ENCODE assay signal across 8 cellular contexts in the genomic region with DNA sequence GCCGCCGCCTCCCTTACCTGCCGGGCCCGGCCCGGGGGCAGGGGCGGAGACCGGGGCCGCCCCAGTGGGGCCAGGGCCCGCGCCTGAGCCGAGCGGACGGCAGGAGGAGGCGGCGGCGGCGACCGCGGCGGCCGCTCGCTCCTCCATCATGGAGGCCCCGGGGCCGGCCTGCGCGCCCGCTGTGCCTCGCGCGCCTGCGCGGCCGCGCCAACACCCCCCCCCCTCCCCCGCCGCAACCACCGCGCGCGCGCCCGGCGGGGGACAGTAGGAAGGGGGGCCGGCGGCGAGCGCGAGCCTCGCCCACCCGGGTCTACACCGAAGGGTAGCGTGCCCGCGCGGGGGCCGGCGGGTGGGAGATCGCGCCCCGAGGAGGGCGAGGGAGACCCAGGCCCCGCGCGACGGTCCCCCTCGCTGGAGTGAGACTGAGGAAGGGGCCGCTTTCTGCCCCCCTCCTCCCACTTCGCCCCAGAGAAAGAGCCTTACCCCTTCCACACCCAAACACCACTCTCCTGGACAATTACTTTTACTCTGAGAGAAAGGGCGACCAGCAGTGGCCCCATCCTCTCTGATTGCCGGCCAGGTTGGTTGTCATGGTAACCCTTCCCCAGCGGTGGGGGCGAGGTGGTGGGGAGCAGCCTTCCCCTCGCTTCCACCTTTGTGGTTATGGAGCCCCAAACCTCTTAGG. TPM values are rescaled to one million over a fixed set of nuclear protein-coding genes. Genes with fewer than 3 reads are reported as not detected.
DNase-seq lines count a peak whose midpoint lies in the region; ATAC-seq and TF ChIP-seq lines count a peak whose summit lies in the region.

A gene with protein sequence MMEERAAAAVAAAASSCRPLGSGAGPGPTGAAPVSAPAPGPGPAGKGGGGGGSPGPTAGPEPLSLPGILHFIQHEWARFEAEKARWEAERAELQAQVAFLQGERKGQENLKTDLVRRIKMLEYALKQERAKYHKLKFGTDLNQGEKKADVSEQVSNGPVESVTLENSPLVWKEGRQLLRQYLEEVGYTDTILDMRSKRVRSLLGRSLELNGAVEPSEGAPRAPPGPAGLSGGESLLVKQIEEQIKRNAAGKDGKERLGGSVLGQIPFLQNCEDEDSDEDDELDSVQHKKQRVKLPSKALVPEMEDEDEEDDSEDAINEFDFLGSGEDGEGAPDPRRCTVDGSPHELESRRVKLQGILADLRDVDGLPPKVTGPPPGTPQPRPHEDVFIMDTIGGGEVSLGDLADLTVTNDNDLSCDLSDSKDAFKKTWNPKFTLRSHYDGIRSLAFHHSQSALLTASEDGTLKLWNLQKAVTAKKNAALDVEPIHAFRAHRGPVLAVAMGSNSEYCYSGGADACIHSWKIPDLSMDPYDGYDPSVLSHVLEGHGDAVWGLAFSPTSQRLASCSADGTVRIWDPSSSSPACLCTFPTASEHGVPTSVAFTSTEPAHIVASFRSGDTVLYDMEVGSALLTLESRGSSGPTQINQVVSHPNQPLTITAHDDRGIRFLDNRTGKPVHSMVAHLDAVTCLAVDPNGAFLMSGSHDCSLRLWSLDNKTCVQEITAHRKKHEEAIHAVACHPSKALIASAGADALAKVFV (minus strand): TSS at position 170 of the 685 bp plus-strand sequence. CDS start 20 bp downstream, at position 150.

- ATAC-seq in HG02798 (IDR thresholded peaks at IDR 0.05; ENCODE audit: poor library complexity, unreplicated experiment) (peak; percentile 67), HG03469 (IDR thresholded peaks at IDR 0.05; ENCODE audit: unreplicated experiment) (no peak)
- ATAC-seq in natural killer cell treated with Interleukin-12 subunit alpha and Interleukin-12 subunit beta and Interleukin-15 and Interleukin-18, amount 100 ng/mL, for 72 hours: peak; percentile 86 to 91

- H3K9me3 Mint-ChIP-seq in activated T-helper 1 cell treated with anti-CD3 and anti-CD28 coated beads, Interleukin-12 subunit alpha, Interleukin-12 subunit beta, Interleukin-2, Interleukin-4 antibody, amounts not matched to agents 30 ng/mL and 10 ng/mL and 1 ng/mL, durations not matched to agents 14 hours and 24 hours and 36 hours: no peaks in the 10 kb centered on the region
- no peaks in the 10 kb centered on the region for H3K9me3 Mint-ChIP-seq in natural killer cell treated with Interleukin-12 subunit alpha and Interleukin-12 subunit beta and Interleukin-15 and Interleukin-18, amount 100 ng/mL, for 72 hours

- H3K4me1 Mint-ChIP-seq in activated T-helper 1 cell treated with anti-CD3 and anti-CD28 coated beads, Interleukin-12 subunit alpha, Interleukin-12 subunit beta, Interleukin-2, Interleukin-4 antibody, amounts not matched to agents 30 ng/mL and 10 ng/mL and 1 ng/mL, durations not matched to agents 14 hours and 24 hours and 36 hours (ENCODE audit: low read depth): peaks cover 46% of the 10 kb centered on the region
- H3K4me1 Mint-ChIP-seq in natural killer cell treated with Interleukin-12 subunit alpha and Interleukin-12 subunit beta and Interleukin-15 and Interleukin-18, amount 100 ng/mL, for 72 hours (ENCODE audit: low read depth in 2 of 2): peaks cover 40 to 43% of the 10 kb centered on the region in 2 donors

- H3K4me3 ChIP-seq in GM12875 (ENCODE audit: low read depth, low read length) (peak within 1 kb of the TSS; percentile 77), fibroblast of mammary gland (ENCODE audit: control insufficient read depth, low read depth, low read length) (peak within 1 kb of the TSS; percentile 89), testis (peak within 1 kb of the TSS; percentile 95 to 97)

- H3K27me3 Mint-ChIP-seq in activated T-helper 1 cell treated with anti-CD3 and anti-CD28 coated beads, Interleukin-12 subunit alpha, Interleukin-12 subunit beta, Interleukin-2, Interleukin-4 antibody, amounts not matched to agents 30 ng/mL and 10 ng/mL and 1 ng/mL, durations not matched to agents 14 hours and 24 hours and 36 hours (ENCODE audit: insufficient read depth): no peaks in the 10 kb centered on the region
- H3K27me3 Mint-ChIP-seq in natural killer cell treated with Interleukin-12 subunit alpha and Interleukin-12 subunit beta and Interleukin-15 and Interleukin-18, amount 100 ng/mL, for 72 hours: no peaks in the 10 kb centered on the region

- intact Hi-C loops in activated T-helper 1 cell treated with anti-CD3 and anti-CD28 coated beads, Interleukin-12 subunit alpha, Interleukin-12 subunit beta, Interleukin-2, Interleukin-4 antibody, amounts not matched to agents 30 ng/mL and 10 ng/mL and 1 ng/mL, durations not matched to agents 14 hours and 24 hours and 36 hours (cut with micrococcal nuclease): loop anchor here (1.0 to 2.0 kb wide), 3 partner anchors 30 to 84 kb away; a partner anchor contains a TSS
- intact Hi-C loops in testis (cut with DNase I; ENCODE audit: low total_unique reads): no loop called here

- H3K27ac Mint-ChIP-seq in activated T-helper 1 cell treated with anti-CD3 and anti-CD28 coated beads, Interleukin-12 subunit alpha, Interleukin-12 subunit beta, Interleukin-2, Interleukin-4 antibody, amounts not matched to agents 30 ng/mL and 10 ng/mL and 1 ng/mL, durations not matched to agents 14 hours and 24 hours and 36 hours: peak within 1 kb of the TSS; percentile 91
- peak within 1 kb of the TSS; percentile 79 to 94 for H3K27ac Mint-ChIP-seq in natural killer cell treated with Interleukin-12 subunit alpha and Interleukin-12 subunit beta and Interleukin-15 and Interleukin-18, amount 100 ng/mL, for 72 hours

- H3K4me1 ChIP-seq in testis: peaks cover 23% of the 10 kb centered on the region

- TF ChIP-seq POLR2A in testis (IDR thresholded peaks at IDR 0.05): no peak

- peak within 1 kb of the TSS; percentile 92 to 97 for H3K27ac ChIP-seq in testis

- WGBS in testis, 2 donors: 0% methylated on average over 3 to 19 of the region's 73 CpGs

- DNase-seq in NCI-H82 treated with DMSO at 0.1 percent for 48 hours (lab: John Stamatoyannopoulos, UW; ENCODE audit: unreplicated experiment): peak; percentile 15
- DNase-seq in activated T-helper 1 cell treated with anti-CD3 and anti-CD28 coated beads, Interleukin-12 subunit alpha, Interleukin-12 subunit beta, Interleukin-2, Interleukin-4 antibody, amounts not matched to agents 30 ng/mL and 10 ng/mL and 1 ng/mL, durations not matched to agents 14 hours and 24 hours and 36 hours (ENCODE audit: low spot score): peak; percentile 31
- no peak for DNase-seq in fibroblast of mammary gland (ENCODE audit: low read depth)
- DNase-seq in natural killer cell treated with Interleukin-12 subunit alpha and Interleukin-12 subunit beta and Interleukin-15 and Interleukin-18, amount 100 ng/mL, for 72 hours (ENCODE audit: low spot score): peak; percentile 72
- DNase-seq in testis: peak; percentile 51

- H3K36me3 Mint-ChIP-seq in activated T-helper 1 cell treated with anti-CD3 and anti-CD28 coated beads, Interleukin-12 subunit alpha, Interleukin-12 subunit beta, Interleukin-2, Interleukin-4 antibody, amounts not matched to agents 30 ng/mL and 10 ng/mL and 1 ng/mL, durations not matched to agents 14 hours and 24 hours and 36 hours (ENCODE audit: low read depth): peaks cover 11% of the 10 kb centered on the region
- no peaks in the 10 kb centered on the region for H3K36me3 Mint-ChIP-seq in natural killer cell treated with Interleukin-12 subunit alpha and Interleukin-12 subunit beta and Interleukin-15 and Interleukin-18, amount 100 ng/mL, for 72 hours

- no peaks in the 10 kb centered on the region for H3K36me3 ChIP-seq in testis (ENCODE audit: low read depth, missing control alignments)

- TF ChIP-seq CTCF in GM12875 (IDR thresholded peaks at IDR 0.05; ENCODE audit: borderline replicate concordance, insufficient read depth, low read depth, low read length): no peak
- no peak for TF ChIP-seq CTCF in fibroblast of mammary gland (conservative IDR thresholded peaks at IDR 0.05; ENCODE audit: control insufficient read depth, insufficient read depth, low read depth, low read length)
- no peak for TF ChIP-seq CTCF in testis (IDR thresholded peaks at IDR 0.05)

- H3K4me3 Mint-ChIP-seq in activated T-helper 1 cell treated with anti-CD3 and anti-CD28 coated beads, Interleukin-12 subunit alpha, Interleukin-12 subunit beta, Interleukin-2, Interleukin-4 antibody, amounts not matched to agents 30 ng/mL and 10 ng/mL and 1 ng/mL, durations not matched to agents 14 hours and 24 hours and 36 hours: peak within 1 kb of the TSS; percentile 95
- H3K4me3 Mint-ChIP-seq in natural killer cell treated with Interleukin-12 subunit alpha and Interleukin-12 subunit beta and Interleukin-15 and Interleukin-18, amount 100 ng/mL, for 72 hours: peak within 1 kb of the TSS; percentile 84

- H3K27me3 ChIP-seq in testis: no peaks in the 10 kb centered on the region

- H3K9me3 ChIP-seq in testis: no peaks in the 10 kb centered on the region

RNA-seq across cellular contexts. Expression of the gene that starts here (rescaled TPM):
- 106 and 116 TPM in 2 replicates for total RNA-seq in activated T-helper 1 cell treated with anti-CD3 and anti-CD28 coated beads, Interleukin-12 subunit alpha, Interleukin-12 subunit beta, Interleukin-2, Interleukin-4 antibody, amounts not matched to agents 30 ng/mL and 10 ng/mL and 1 ng/mL, durations not matched to agents 14 hours and 24 hours and 36 hours
- total RNA-seq in natural killer cell treated with Interleukin-12 subunit alpha and Interleukin-12 subunit beta and Interleukin-15 and Interleukin-18, amount 100 ng/mL, for 72 hours: 100 to 1,000 TPM in 1 of 2 donors, 10 to 100 TPM in 1; 88.9 to 121 TPM
- 100 to 1,000 TPM; 229 to 308 TPM for total RNA-seq in testis
- polyA plus RNA-seq in testis (ENCODE audit: insufficient read depth, low read depth, low replicate concordance): 213 TPM
